In the genomic region with DNA sequence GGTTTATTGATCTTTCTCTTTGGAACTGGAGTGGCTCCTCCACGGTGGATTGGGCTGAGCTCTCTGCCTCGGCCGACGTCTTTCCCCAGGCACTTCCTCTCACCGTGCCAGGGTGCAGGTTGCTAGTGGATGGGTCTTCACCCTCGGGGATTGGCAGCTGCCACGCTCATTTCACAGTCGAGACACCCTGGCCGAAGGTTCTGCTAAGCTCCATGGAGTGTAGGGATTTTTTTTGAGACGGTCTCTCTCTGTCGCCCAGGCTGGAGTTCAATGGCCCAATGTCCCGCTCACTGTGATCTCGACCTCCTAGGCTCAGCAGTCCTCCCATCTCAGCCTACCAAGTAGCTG, we compare ENCODE assay signal across 8 cellular contexts.
DNase-seq lines count a peak whose midpoint lies in the region; ATAC-seq and TF ChIP-seq lines count a peak whose summit lies in the region.
"Had no signal": no experiment of that assay in that cellular context is flagged by ENCODE, and none has a peak within 500 bp of the region (broad histone marks: within the 10 kb centered on the region; RNA-seq: fewer than 3 reads in every experiment).

No MANE protein-coding gene starts in this region.

- H2AFZ ChIP-seq in GM23338 (no peak overlapping the region), hepatocyte (no peak overlapping the region)

- no peak for DNase-seq in GM23338 (ENCODE audit: low spot score)
- no peak for DNase-seq in T-helper 17 cell
- DNase-seq in hepatocyte (ENCODE audit: low spot score), result no peak
- no peak for DNase-seq in amygdala (lab: John Stamatoyannopoulos, UW)
- DNase-seq in DMS53 treated with DMSO at 0.1 percent for 48 hours (lab: John Stamatoyannopoulos, UW; ENCODE audit: unreplicated experiment), result no peak

- H3K4me1 ChIP-seq in GM23338 (ENCODE audit: insufficient read depth) (peaks cover 54% of the 10 kb centered on the region), hepatocyte (ENCODE audit: insufficient read depth) (peaks cover 67% of the 10 kb centered on the region)

- no peaks in the 10 kb centered on the region for H3K9me3 Mint-ChIP-seq in GM23338
- H3K9me3 Mint-ChIP-seq: IgD-negative memory B cell had no signal

- H3K9me3 ChIP-seq in T-helper 17 cell (ENCODE audit: control insufficient read depth, low read length, poor library complexity, severe bottlenecking) (no peaks in the 10 kb centered on the region), hepatocyte (ENCODE audit: low read depth) (no peaks in the 10 kb centered on the region)

- peak overlapping the region; percentile 78 for H3K4me2 ChIP-seq in GM23338
- peak overlapping the region; percentile 50 for H3K4me2 ChIP-seq in hepatocyte

- H3F3A ChIP-seq in GM23338 (replicated peaks; ENCODE audit: low read depth), result 0 out of 2 replicates have a peak, but pooled peaks cover 9% of the 10 kb centered on the region

- peaks cover 66% of the 10 kb centered on the region for H3K4me1 Mint-ChIP-seq in GM23338
- peaks cover 35% of the 10 kb centered on the region for H3K4me1 Mint-ChIP-seq in T-helper 17 cell

- ATAC-seq in GM23338, result no peak
- ATAC-seq in T-helper 17 cell, result no peak
- ATAC-seq in HG02571 (IDR thresholded peaks at IDR 0.05; ENCODE audit: unreplicated experiment), result no peak

- H3K27ac Mint-ChIP-seq in GM23338, result peak overlapping the region; percentile 85
- H3K27ac Mint-ChIP-seq in T-helper 17 cell, result peak overlapping the region; percentile 92

- H3K27me3 Mint-ChIP-seq in GM23338 (ENCODE audit: insufficient read depth, low read depth, poor library complexity), result peaks cover 29% of the 10 kb centered on the region
- no peaks in the 10 kb centered on the region for H3K27me3 Mint-ChIP-seq in T-helper 17 cell
- H3K27me3 Mint-ChIP-seq: IgD-negative memory B cell had no signal

- H3K36me3 Mint-ChIP-seq in GM23338 (ENCODE audit: low read depth) (no peaks in the 10 kb centered on the region), T-helper 17 cell (ENCODE audit: low read depth) (no peaks in the 10 kb centered on the region)
- H3K36me3 Mint-ChIP-seq: IgD-negative memory B cell had no signal

- peaks cover 57% of the 10 kb centered on the region for H3K79me2 ChIP-seq in GM23338 (replicated peaks; ENCODE audit: insufficient read depth)
- H3K79me2 ChIP-seq in hepatocyte, result peaks cover 90% of the 10 kb centered on the region

- H4K20me1 ChIP-seq in GM23338 (replicated peaks; ENCODE audit: insufficient read depth), result peaks cover 5% of the 10 kb centered on the region; the same call in 1 of the 2 replicates
- H4K20me1 ChIP-seq in hepatocyte (ENCODE audit: insufficient read depth, poor library complexity, severe bottlenecking), result peaks cover 61% of the 10 kb centered on the region

- no peak for TF ChIP-seq CTCF in GM23338 (conservative IDR thresholded peaks at IDR 0.05; ENCODE audit: low read depth in 2 of 2)
- no peak for TF ChIP-seq CTCF in hepatocyte (IDR thresholded peaks at IDR 0.05; ENCODE audit: poor library complexity)

- H3K27ac ChIP-seq in GM23338 (ENCODE audit: low read depth) (peak overlapping the region; percentile 88), hepatocyte (peak overlapping the region; percentile 86), skin epidermis (peak overlapping the region in 14 of 21 experiments; percentile 11 to 80 (median 38))

- H3K4me3 ChIP-seq in GM23338 (no peak overlapping the region; the same call in 1 of the 2 replicates), hepatocyte (no peak overlapping the region), skin epidermis (no peak overlapping the region)

- H3K36me3 ChIP-seq in GM23338 (ENCODE audit: insufficient read depth) (no peaks in the 10 kb centered on the region), hepatocyte (replicated peaks; ENCODE audit: insufficient read depth, low read depth) (no peaks in the 10 kb centered on the region)

- no peaks in the 10 kb centered on the region for H3K27me3 ChIP-seq in GM23338 (ENCODE audit: insufficient read depth)
- no peaks in the 10 kb centered on the region for H3K27me3 ChIP-seq in hepatocyte

- WGBS in hepatocyte (ENCODE audit: low lambda C conversion rate, missing lambda C conversion rate), result 63% methylated on average over 13 of the region's 13 CpGs

- no peaks in the 10 kb centered on the region for H3K9me2 ChIP-seq in GM23338 (ENCODE audit: insufficient read depth)
- no peaks in the 10 kb centered on the region for H3K9me2 ChIP-seq in hepatocyte (replicated peaks; ENCODE audit: insufficient read depth)

- H3K4me3 Mint-ChIP-seq in GM23338 (peak overlapping the region; percentile 38; the same call in 1 of the 3 replicates), T-helper 17 cell (peak overlapping the region; percentile 84)

TF ChIP-seq in GM23338, 12 proteins besides CTCF, POLR2A, EP300 and RAD21 (continues in another document):
- TF ChIP-seq EZH2 (IDR thresholded peaks at IDR 0.05; ENCODE audit: low read depth, unreplicated experiment) (no peak), CREB1 (CRISPR knock-in tag; IDR thresholded peaks at IDR 0.05; ENCODE audit: low read depth) (no peak), STAT1 (IDR thresholded peaks at IDR 0.05; ENCODE audit: unreplicated experiment) (no peak), EZH2phosphoT487 (IDR thresholded peaks at IDR 0.05; ENCODE audit: unreplicated experiment) (no peak), ZNF331 (CRISPR knock-in tag; IDR thresholded peaks at IDR 0.05; ENCODE audit: low read depth) (no peak), JUNB (IDR thresholded peaks at IDR 0.05; ENCODE audit: unreplicated experiment) (no peak), NANOG (IDR thresholded peaks at IDR 0.05; ENCODE audit: borderline replicate concordance) (no peak), POLR2AphosphoS5 (IDR thresholded peaks at IDR 0.05; ENCODE audit: low read depth) (no peak), ZNF114 (CRISPR knock-in tag; IDR thresholded peaks at IDR 0.05) (no peak)
- TF ChIP-seq, protein P1, sequence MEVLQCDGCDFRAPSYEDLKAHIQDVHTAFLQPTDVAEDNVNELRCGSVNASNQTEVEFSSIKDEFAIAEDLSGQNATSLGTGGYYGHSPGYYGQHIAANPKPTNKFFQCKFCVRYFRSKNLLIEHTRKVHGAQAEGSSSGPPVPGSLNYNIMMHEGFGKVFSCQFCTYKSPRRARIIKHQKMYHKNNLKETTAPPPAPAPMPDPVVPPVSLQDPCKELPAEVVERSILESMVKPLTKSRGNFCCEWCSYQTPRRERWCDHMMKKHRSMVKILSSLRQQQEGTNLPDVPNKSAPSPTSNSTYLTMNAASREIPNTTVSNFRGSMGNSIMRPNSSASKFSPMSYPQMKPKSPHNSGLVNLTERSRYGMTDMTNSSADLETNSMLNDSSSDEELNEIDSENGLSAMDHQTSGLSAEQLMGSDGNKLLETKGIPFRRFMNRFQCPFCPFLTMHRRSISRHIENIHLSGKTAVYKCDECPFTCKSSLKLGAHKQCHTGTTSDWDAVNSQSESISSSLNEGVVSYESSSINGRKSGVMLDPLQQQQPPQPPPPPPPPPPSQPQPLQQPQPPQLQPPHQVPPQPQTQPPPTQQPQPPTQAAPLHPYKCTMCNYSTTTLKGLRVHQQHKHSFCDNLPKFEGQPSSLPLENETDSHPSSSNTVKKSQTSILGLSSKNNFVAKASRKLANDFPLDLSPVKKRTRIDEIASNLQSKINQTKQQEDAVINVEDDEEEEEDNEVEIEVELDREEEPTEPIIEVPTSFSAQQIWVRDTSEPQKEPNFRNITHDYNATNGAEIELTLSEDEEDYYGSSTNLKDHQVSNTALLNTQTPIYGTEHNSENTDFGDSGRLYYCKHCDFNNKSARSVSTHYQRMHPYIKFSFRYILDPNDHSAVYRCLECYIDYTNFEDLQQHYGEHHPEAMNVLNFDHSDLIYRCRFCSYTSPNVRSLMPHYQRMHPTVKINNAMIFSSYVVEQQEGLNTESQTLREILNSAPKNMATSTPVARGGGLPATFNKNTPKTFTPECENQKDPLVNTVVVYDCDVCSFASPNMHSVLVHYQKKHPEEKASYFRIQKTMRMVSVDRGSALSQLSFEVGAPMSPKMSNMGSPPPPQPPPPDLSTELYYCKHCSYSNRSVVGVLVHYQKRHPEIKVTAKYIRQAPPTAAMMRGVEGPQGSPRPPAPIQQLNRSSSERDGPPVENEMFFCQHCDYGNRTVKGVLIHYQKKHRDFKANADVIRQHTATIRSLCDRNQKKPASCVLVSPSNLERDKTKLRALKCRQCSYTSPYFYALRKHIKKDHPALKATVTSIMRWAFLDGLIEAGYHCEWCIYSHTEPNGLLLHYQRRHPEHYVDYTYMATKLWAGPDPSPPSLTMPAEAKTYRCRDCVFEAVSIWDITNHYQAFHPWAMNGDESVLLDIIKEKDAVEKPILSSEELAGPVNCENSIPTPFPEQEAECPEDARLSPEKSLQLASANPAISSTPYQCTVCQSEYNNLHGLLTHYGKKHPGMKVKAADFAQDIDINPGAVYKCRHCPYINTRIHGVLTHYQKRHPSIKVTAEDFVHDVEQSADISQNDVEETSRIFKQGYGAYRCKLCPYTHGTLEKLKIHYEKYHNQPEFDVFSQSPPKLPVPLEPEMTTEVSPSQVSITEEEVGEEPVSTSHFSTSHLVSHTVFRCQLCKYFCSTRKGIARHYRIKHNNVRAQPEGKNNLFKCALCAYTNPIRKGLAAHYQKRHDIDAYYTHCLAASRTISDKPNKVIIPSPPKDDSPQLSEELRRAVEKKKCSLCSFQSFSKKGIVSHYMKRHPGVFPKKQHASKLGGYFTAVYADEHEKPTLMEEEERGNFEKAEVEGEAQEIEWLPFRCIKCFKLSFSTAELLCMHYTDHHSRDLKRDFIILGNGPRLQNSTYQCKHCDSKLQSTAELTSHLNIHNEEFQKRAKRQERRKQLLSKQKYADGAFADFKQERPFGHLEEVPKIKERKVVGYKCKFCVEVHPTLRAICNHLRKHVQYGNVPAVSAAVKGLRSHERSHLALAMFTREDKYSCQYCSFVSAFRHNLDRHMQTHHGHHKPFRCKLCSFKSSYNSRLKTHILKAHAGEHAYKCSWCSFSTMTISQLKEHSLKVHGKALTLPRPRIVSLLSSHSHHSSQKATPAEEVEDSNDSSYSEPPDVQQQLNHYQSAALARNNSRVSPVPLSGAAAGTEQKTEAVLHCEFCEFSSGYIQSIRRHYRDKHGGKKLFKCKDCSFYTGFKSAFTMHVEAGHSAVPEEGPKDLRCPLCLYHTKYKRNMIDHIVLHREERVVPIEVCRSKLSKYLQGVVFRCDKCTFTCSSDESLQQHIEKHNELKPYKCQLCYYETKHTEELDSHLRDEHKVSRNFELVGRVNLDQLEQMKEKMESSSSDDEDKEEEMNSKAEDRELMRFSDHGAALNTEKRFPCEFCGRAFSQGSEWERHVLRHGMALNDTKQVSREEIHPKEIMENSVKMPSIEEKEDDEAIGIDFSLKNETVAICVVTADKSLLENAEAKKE (CRISPR knock-in tag; IDR thresholded peaks at IDR 0.05), result no peak
- TF ChIP-seq, protein P2, sequence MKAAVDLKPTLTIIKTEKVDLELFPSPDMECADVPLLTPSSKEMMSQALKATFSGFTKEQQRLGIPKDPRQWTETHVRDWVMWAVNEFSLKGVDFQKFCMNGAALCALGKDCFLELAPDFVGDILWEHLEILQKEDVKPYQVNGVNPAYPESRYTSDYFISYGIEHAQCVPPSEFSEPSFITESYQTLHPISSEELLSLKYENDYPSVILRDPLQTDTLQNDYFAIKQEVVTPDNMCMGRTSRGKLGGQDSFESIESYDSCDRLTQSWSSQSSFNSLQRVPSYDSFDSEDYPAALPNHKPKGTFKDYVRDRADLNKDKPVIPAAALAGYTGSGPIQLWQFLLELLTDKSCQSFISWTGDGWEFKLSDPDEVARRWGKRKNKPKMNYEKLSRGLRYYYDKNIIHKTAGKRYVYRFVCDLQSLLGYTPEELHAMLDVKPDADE (IDR thresholded peaks at IDR 0.05), result no peak

Comparison
In these comparisons a context has a peak if more than half of its experiments do, and no peak if none do; other contexts are left out.
1. H3K27ac ChIP-seq: peak in every context shown above with its lines; median percentile 88 in GM23338; 86 in hepatocyte; 38 in skin epidermis.